In the genomic region with DNA sequence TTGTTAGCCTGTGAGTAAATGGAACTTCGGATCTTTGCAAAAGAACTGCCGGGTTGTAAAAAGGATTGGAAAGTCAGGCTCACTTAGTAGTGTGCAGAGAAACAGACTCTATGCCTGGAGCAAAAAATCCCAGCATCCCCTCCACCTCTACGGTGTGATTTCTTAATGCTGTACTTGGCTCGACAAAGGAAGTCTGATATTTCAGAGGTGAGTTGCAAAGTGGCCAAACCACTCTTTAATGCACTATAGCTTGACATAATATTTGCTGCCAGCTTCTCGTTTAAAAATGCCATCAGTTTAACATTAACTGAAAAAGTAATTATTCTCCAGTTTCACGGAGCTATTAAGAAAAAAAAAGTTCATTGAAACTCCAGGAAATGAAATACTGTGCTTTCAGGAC, we compare ENCODE assay signal across 26 cellular contexts.
DNase-seq lines count a peak whose midpoint lies in the region; ATAC-seq, FAIRE-seq and TF ChIP-seq lines count a peak whose summit lies in the region.
"Had no signal": no experiment of that assay in that cellular context is flagged by ENCODE, and none has a peak within 500 bp of the region (broad histone marks: within the 10 kb centered on the region; RNA-seq: fewer than 3 reads in every experiment).

No MANE protein-coding gene starts in this region.

- H2AFZ ChIP-seq in IMR-90 (replicated peaks; ENCODE audit: low read length, poor library complexity) (no peak overlapping the region), mammary epithelial cell (ENCODE audit: low read depth, low read length) (peak overlapping the region; percentile 53)

- no peak overlapping the region for H3K23ac ChIP-seq in IMR-90 (ENCODE audit: low read depth, low read length)

- no peak overlapping the region for H2BK20ac ChIP-seq in IMR-90 (ENCODE audit: low read depth, low read length)

- peak; percentile 29 for FAIRE-seq in kidney (lab: Jason Lieb, UNC)
- FAIRE-seq: GM12891 had no signal

- no peak overlapping the region for H3K4me3 Mint-ChIP-seq in glutamatergic neuron (ENCODE audit: unreplicated experiment)
- H3K4me3 Mint-ChIP-seq: activated naive CD4-positive, alpha-beta T cell treated with anti-CD3 and anti-CD28 coated beads, Interleukin-2, amount 10 ng/mL, durations not matched to agents 7 days and 5 days; activated T-cell treated with anti-CD3 and anti-CD28 coated beads, Interleukin-2, amount 50 U/mL, for 4 hours; CD4-positive, CD25-positive, alpha-beta regulatory T cell; H9; natural killer cell had no signal

- CTCF ChIA-PET in IMR-90 (lab: Yijun Ruan, JAX) = no interaction called here
- CTCF ChIA-PET in mammary epithelial cell (lab: Charles Lee; ENCODE audit: low non-redundant PET) = no interaction called here

- H3K4me1 Mint-ChIP-seq in glutamatergic neuron (ENCODE audit: low read depth, unreplicated experiment) = no peaks in the 10 kb centered on the region
- H3K4me1 Mint-ChIP-seq: activated naive CD4-positive, alpha-beta T cell treated with anti-CD3 and anti-CD28 coated beads, Interleukin-2, amount 10 ng/mL, durations not matched to agents 7 days and 5 days; CD4-positive, CD25-positive, alpha-beta regulatory T cell; natural killer cell had no signal

- H3K9me1 ChIP-seq in IMR-90 (ENCODE audit: insufficient read depth, low read length) = no peaks in the 10 kb centered on the region

- no peak for TF ChIP-seq POLR2A in IMR-90 (IDR thresholded peaks at IDR 0.05; ENCODE audit: low read depth, low read length)

- H3K36me3 ChIP-seq in IMR-90 (ENCODE audit: control insufficient read depth, insufficient read depth, low read length) = no peaks in the 10 kb centered on the region
- no peaks in the 10 kb centered on the region for H3K36me3 ChIP-seq in mammary epithelial cell (ENCODE audit: insufficient read depth, low read length)
- no peaks in the 10 kb centered on the region for H3K36me3 ChIP-seq in kidney (ENCODE audit: control insufficient read depth in 1 of 2, insufficient read depth in 2 of 2, low read length in 2 of 2)
- no peaks in the 10 kb centered on the region for H3K36me3 ChIP-seq in skeletal muscle satellite cell (ENCODE audit: insufficient read depth, low read length)
- H3K36me3 ChIP-seq: ascending aorta, tibial artery had no signal

- H2BK5ac ChIP-seq in IMR-90 (ENCODE audit: low read depth, low read length, poor library complexity, severe bottlenecking) = no peak overlapping the region

- H2AK9ac ChIP-seq in IMR-90 (replicated peaks; ENCODE audit: low read depth, low read length, poor library complexity) = no peak overlapping the region

- H3K27me3 Mint-ChIP-seq in glutamatergic neuron (ENCODE audit: unreplicated experiment) = no peaks in the 10 kb centered on the region
- H3K27me3 Mint-ChIP-seq: activated naive CD4-positive, alpha-beta T cell treated with anti-CD3 and anti-CD28 coated beads, Interleukin-2, amount 10 ng/mL, durations not matched to agents 7 days and 5 days; CD4-positive, CD25-positive, alpha-beta regulatory T cell had no signal

- H3K27ac Mint-ChIP-seq in glutamatergic neuron (ENCODE audit: unreplicated experiment) = no peak overlapping the region
- H3K27ac Mint-ChIP-seq: activated naive CD4-positive, alpha-beta T cell treated with anti-CD3 and anti-CD28 coated beads, Interleukin-2, amount 10 ng/mL, durations not matched to agents 7 days and 5 days; CD4-positive, CD25-positive, alpha-beta regulatory T cell; H9; natural killer cell had no signal

- no peak overlapping the region for H4K5ac ChIP-seq in IMR-90 (ENCODE audit: low read depth, low read length)

- POLR2A ChIA-PET in IMR-90 (lab: Charles Lee; ENCODE audit: unreplicated experiment) = no interaction called here

- no peak for ATAC-seq in IMR-90 (ENCODE audit: low read depth)
- ATAC-seq in HG03565 (IDR thresholded peaks at IDR 0.05; ENCODE audit: unreplicated experiment) = no peak
- ATAC-seq: activated T-cell treated with anti-CD3 and anti-CD28 coated beads, Interleukin-2, amount 50 U/mL, for 4 hours; natural killer cell had no signal

- intact Hi-C loops in IMR-90 (cut with micrococcal nuclease) = no loop called here
- intact Hi-C loops in mammary epithelial cell (cut with micrococcal nuclease) = loop anchor here (10.0 kb wide), 1 partner anchor 822 kb away; a partner anchor contains a TSS
- intact Hi-C loops in kidney (cut with DNase I) = no loop called here

- H4K8ac ChIP-seq in IMR-90 (ENCODE audit: low read depth in 2 of 2, low read length in 2 of 2) = no peak overlapping the region; a peak in 1 of 4 replicates

- H4K20me1 ChIP-seq in IMR-90 (ENCODE audit: insufficient read depth, low read length) (no peaks in the 10 kb centered on the region), mammary epithelial cell (ENCODE audit: insufficient read depth, low read length) (no peaks in the 10 kb centered on the region)

- H3K9ac ChIP-seq in IMR-90 (ENCODE audit: low read depth, low read length) = no peak overlapping the region
- H3K9ac ChIP-seq in mammary epithelial cell (ENCODE audit: insufficient read depth, low read length) = no peak overlapping the region
- H3K9ac ChIP-seq in kidney (ENCODE audit: low read length in 2 of 2) = no peak overlapping the region
- H3K9ac ChIP-seq in skeletal muscle satellite cell (ENCODE audit: low read depth, low read length) = peak overlapping the region; percentile 8

- no peaks in the 10 kb centered on the region for H3K36me3 Mint-ChIP-seq in glutamatergic neuron (ENCODE audit: unreplicated experiment)
- H3K36me3 Mint-ChIP-seq: activated naive CD4-positive, alpha-beta T cell treated with anti-CD3 and anti-CD28 coated beads, Interleukin-2, amount 10 ng/mL, durations not matched to agents 7 days and 5 days; CD4-positive, CD25-positive, alpha-beta regulatory T cell had no signal

- no peak overlapping the region for H4K91ac ChIP-seq in IMR-90 (ENCODE audit: insufficient read depth, low read depth, low read length)

- H2AK5ac ChIP-seq in IMR-90 (ENCODE audit: low read depth, low read length) = no peak overlapping the region

- no peak for TF ChIP-seq RAD21 in IMR-90 (IDR thresholded peaks at IDR 0.05; ENCODE audit: low read length)

- H3K27ac ChIP-seq in IMR-90 (ENCODE audit: insufficient read depth, low read length) (no peak overlapping the region), mammary epithelial cell (ENCODE audit: insufficient read depth, low read depth, low read length) (no peak overlapping the region), kidney (ENCODE audit: low read depth in 2 of 2, low read length in 2 of 2) (no peak overlapping the region)
- H3K27ac ChIP-seq: ascending aorta, tibial artery had no signal

- H3K9me3 Mint-ChIP-seq in glutamatergic neuron (ENCODE audit: unreplicated experiment) = no peaks in the 10 kb centered on the region
- H3K9me3 Mint-ChIP-seq: H9 had no signal

- no peaks in the 10 kb centered on the region for H3K27me3 ChIP-seq in IMR-90 (ENCODE audit: control insufficient read depth, insufficient read depth, low read length)
- no peaks in the 10 kb centered on the region for H3K27me3 ChIP-seq in mammary epithelial cell (ENCODE audit: insufficient read depth, low read length)
- no peaks in the 10 kb centered on the region for H3K27me3 ChIP-seq in skeletal muscle satellite cell (ENCODE audit: control insufficient read depth, insufficient read depth, low read length)
- H3K27me3 ChIP-seq: ascending aorta, tibial artery had no signal

- dilution Hi-C loops in IMR-90 (cut with HindIII; ENCODE audit: low sequenced_read_pairs, unreplicated experiment) = no loop called here
- dilution Hi-C loops in mammary epithelial cell (cut with HindIII; ENCODE audit: low sequenced_read_pairs) = no loop called here

- no peak overlapping the region for H2BK15ac ChIP-seq in IMR-90 (ENCODE audit: low read depth, low read length)

- H2BK120ac ChIP-seq in IMR-90 (ENCODE audit: low read depth, low read length) = no peak overlapping the region

- in situ Hi-C loops in IMR-90 (cut with MboI; ENCODE audit: low sequenced_read_pairs) = no loop called here
- in situ Hi-C loops in mammary epithelial cell (cut with MboI; ENCODE audit: low sequenced_read_pairs in 2 of 2) = no loop called here

- no peak overlapping the region for H3K56ac ChIP-seq in IMR-90 (ENCODE audit: extremely low read depth, insufficient read depth, low read length)

- no peak overlapping the region for H3K4ac ChIP-seq in IMR-90 (ENCODE audit: low read depth, low read length)

- DNase-seq in IMR-90 (no peak), mammary epithelial cell (peak; percentile 39), kidney (no peak), hepatic stellate cell (ENCODE audit: low spot score) (no peak), EL (no peak), glutamatergic neuron (no peak)
- DNase-seq: activated CD4-positive, alpha-beta T cell treated with anti-CD3 and anti-CD28 coated beads for 1 hour; activated naive CD4-positive, alpha-beta T cell treated with anti-CD3 and anti-CD28 coated beads, Interleukin-2, amount 10 ng/mL, durations not matched to agents 7 days and 5 days; activated T-cell treated with anti-CD3 and anti-CD28 coated beads, Interleukin-2, amount 50 U/mL, for 4 hours; CD4-positive, CD25-positive, alpha-beta regulatory T cell; DMS153; H9; hypothalamus; islet precursor cell; Kasumi-1; natural killer cell; NCI-H1417 treated with DMSO at 0.1 percent for 48 hours; NCI-H2171; NCI-H526; stimulated activated CD4-positive, alpha-beta T cell treated with anti-CD3 and anti-CD28 coated beads, Interleukin-1b, Interleukin-23, amount 100 ng/mL, for 48 hours; stimulated activated naive CD4-positive, alpha-beta T cell; tibial artery had no signal

- TF ChIP-seq CTCF in IMR-90 (conservative IDR thresholded peaks at IDR 0.05; ENCODE audit: low read depth, low read length) (no peak), mammary epithelial cell (conservative IDR thresholded peaks at IDR 0.05 in 1 of 2, IDR thresholded peaks at IDR 0.05 in 1 of 2; ENCODE audit: extremely low read depth in 1 of 2, insufficient read depth in 1 of 2, low read depth in 1 of 2, low read length in 2 of 2) (no peak), kidney (IDR thresholded peaks at IDR 0.05; ENCODE audit: borderline replicate concordance, extremely low read depth, insufficient read depth) (no peak), glutamatergic neuron (IDR thresholded peaks at IDR 0.05; ENCODE audit: partially characterized antibody, unreplicated experiment) (no peak)

- 0 out of 2 replicates have a peak overlapping the region, but pooled peaks have one; percentile 59 for H3K14ac ChIP-seq in IMR-90 (replicated peaks; ENCODE audit: low read depth, low read length)

- H3K79me1 ChIP-seq in IMR-90 (ENCODE audit: low read depth in 1 of 2, low read length in 2 of 2) = no peaks in the 10 kb centered on the region

- H3K4me1 ChIP-seq in IMR-90 (ENCODE audit: control insufficient read depth, insufficient read depth, low read length) (peaks cover 6% of the 10 kb centered on the region), mammary epithelial cell (ENCODE audit: insufficient read depth, low read length) (peaks cover 9% of the 10 kb centered on the region), kidney (ENCODE audit: control insufficient read depth in 1 of 2, insufficient read depth in 1 of 2, low read depth in 1 of 2, low read length in 2 of 2) (no peaks in the 10 kb centered on the region), skeletal muscle satellite cell (ENCODE audit: control insufficient read depth, insufficient read depth, low read length) (peaks cover 29% of the 10 kb centered on the region)
- H3K4me1 ChIP-seq: ascending aorta, tibial artery had no signal

- WGBS in IMR-90 (ENCODE audit: extremely low coverage in 2 of 2, insufficient read length in 1 of 2), 2 experiments = no CpG with 5 or more reads among the region's 6 CpGs
- WGBS in mammary epithelial cell (ENCODE audit: low coverage, missing lambda C conversion rate) = 5% methylated on average over 6 of the region's 6 CpGs

- H3K4me2 ChIP-seq in IMR-90 (ENCODE audit: low read depth, low read length) (no peak overlapping the region), mammary epithelial cell (ENCODE audit: insufficient read depth, low read depth, low read length) (peak overlapping the region; percentile 17), skeletal muscle satellite cell (ENCODE audit: low read length) (no peak overlapping the region)

- H3K4me3 ChIP-seq in IMR-90 (ENCODE audit: insufficient read depth, low read depth, low read length) (no peak overlapping the region), mammary epithelial cell (replicated peaks in 1 of 3; ENCODE audit: insufficient read depth in 1 of 3, low read depth in 2 of 3, low read length in 3 of 3) (no peak overlapping the region), kidney (ENCODE audit: low read length in 2 of 2) (no peak overlapping the region), skeletal muscle satellite cell (ENCODE audit: low read length) (no peak overlapping the region)

- H3K18ac ChIP-seq in IMR-90 (ENCODE audit: low read depth, low read length) = no peak overlapping the region

- no TSS peak for BruUV-seq in IMR-90 (replicated peaks; lab: Mats Ljungman, UMichigan)
- BruUV-seq in mammary epithelial cell (replicated peaks; lab: Mats Ljungman, UMichigan) = no TSS peak

- H3K9me3 ChIP-seq in IMR-90 (ENCODE audit: control insufficient read depth, insufficient read depth, low read length) = no peaks in the 10 kb centered on the region
- no peaks in the 10 kb centered on the region for H3K9me3 ChIP-seq in mammary epithelial cell (replicated peaks; ENCODE audit: insufficient read depth, low read length)
- no peaks in the 10 kb centered on the region for H3K9me3 ChIP-seq in kidney (ENCODE audit: control insufficient read depth in 1 of 2, low read length in 2 of 2)
- H3K9me3 ChIP-seq in skeletal muscle satellite cell (replicated peaks; ENCODE audit: low read length) = no peaks in the 10 kb centered on the region
- H3K9me3 ChIP-seq: ascending aorta, tibial artery had no signal

- H3K79me2 ChIP-seq in mammary epithelial cell (ENCODE audit: insufficient read depth, low read length) = no peaks in the 10 kb centered on the region
